1 cellular context compared by ENCODE assay signal in the genomic region with DNA sequence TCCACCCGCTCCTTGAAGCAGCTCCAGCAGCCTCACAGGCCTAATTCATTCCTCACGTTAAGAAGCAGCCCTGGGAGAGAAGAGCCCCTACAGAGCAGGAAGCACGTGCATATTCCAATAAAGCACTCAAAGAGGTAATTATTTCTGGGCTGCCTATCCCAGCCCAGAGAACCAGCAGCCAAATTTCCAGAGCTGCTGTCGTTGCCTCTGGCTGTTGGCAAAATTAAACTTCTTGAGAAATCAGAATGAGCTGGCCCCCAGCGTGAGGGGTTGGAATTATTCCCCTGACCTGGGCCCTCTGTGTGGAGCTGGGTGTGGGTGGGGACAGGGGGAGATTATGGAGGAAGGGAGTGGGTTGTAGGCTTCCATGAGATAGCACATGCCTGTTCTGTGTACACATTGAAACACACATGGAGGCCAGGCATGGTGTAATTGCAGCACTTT.
TF ChIP-seq lines count a peak whose summit lies in the region.

No MANE protein-coding gene starts in this region.

TF ChIP-seq in GM23338, 12 proteins besides CTCF, POLR2A, EP300 and RAD21 (continued from another document):
- TF ChIP-seq REST (IDR thresholded peaks at IDR 0.05; ENCODE audit: unreplicated experiment) (no peak), CREB1 (CRISPR knock-in tag; IDR thresholded peaks at IDR 0.05; ENCODE audit: low read depth) (no peak), STAT1 (IDR thresholded peaks at IDR 0.05; ENCODE audit: unreplicated experiment) (no peak), EZH2 (IDR thresholded peaks at IDR 0.05; ENCODE audit: low read depth, unreplicated experiment) (no peak), NANOG (IDR thresholded peaks at IDR 0.05; ENCODE audit: borderline replicate concordance) (no peak), ZNF114 (CRISPR knock-in tag; IDR thresholded peaks at IDR 0.05) (no peak), ZNF331 (CRISPR knock-in tag; IDR thresholded peaks at IDR 0.05; ENCODE audit: low read depth) (no peak), POLR2AphosphoS5 (IDR thresholded peaks at IDR 0.05; ENCODE audit: low read depth) (no peak), JUNB (IDR thresholded peaks at IDR 0.05; ENCODE audit: unreplicated experiment) (no peak)
- TF ChIP-seq, protein P1, sequence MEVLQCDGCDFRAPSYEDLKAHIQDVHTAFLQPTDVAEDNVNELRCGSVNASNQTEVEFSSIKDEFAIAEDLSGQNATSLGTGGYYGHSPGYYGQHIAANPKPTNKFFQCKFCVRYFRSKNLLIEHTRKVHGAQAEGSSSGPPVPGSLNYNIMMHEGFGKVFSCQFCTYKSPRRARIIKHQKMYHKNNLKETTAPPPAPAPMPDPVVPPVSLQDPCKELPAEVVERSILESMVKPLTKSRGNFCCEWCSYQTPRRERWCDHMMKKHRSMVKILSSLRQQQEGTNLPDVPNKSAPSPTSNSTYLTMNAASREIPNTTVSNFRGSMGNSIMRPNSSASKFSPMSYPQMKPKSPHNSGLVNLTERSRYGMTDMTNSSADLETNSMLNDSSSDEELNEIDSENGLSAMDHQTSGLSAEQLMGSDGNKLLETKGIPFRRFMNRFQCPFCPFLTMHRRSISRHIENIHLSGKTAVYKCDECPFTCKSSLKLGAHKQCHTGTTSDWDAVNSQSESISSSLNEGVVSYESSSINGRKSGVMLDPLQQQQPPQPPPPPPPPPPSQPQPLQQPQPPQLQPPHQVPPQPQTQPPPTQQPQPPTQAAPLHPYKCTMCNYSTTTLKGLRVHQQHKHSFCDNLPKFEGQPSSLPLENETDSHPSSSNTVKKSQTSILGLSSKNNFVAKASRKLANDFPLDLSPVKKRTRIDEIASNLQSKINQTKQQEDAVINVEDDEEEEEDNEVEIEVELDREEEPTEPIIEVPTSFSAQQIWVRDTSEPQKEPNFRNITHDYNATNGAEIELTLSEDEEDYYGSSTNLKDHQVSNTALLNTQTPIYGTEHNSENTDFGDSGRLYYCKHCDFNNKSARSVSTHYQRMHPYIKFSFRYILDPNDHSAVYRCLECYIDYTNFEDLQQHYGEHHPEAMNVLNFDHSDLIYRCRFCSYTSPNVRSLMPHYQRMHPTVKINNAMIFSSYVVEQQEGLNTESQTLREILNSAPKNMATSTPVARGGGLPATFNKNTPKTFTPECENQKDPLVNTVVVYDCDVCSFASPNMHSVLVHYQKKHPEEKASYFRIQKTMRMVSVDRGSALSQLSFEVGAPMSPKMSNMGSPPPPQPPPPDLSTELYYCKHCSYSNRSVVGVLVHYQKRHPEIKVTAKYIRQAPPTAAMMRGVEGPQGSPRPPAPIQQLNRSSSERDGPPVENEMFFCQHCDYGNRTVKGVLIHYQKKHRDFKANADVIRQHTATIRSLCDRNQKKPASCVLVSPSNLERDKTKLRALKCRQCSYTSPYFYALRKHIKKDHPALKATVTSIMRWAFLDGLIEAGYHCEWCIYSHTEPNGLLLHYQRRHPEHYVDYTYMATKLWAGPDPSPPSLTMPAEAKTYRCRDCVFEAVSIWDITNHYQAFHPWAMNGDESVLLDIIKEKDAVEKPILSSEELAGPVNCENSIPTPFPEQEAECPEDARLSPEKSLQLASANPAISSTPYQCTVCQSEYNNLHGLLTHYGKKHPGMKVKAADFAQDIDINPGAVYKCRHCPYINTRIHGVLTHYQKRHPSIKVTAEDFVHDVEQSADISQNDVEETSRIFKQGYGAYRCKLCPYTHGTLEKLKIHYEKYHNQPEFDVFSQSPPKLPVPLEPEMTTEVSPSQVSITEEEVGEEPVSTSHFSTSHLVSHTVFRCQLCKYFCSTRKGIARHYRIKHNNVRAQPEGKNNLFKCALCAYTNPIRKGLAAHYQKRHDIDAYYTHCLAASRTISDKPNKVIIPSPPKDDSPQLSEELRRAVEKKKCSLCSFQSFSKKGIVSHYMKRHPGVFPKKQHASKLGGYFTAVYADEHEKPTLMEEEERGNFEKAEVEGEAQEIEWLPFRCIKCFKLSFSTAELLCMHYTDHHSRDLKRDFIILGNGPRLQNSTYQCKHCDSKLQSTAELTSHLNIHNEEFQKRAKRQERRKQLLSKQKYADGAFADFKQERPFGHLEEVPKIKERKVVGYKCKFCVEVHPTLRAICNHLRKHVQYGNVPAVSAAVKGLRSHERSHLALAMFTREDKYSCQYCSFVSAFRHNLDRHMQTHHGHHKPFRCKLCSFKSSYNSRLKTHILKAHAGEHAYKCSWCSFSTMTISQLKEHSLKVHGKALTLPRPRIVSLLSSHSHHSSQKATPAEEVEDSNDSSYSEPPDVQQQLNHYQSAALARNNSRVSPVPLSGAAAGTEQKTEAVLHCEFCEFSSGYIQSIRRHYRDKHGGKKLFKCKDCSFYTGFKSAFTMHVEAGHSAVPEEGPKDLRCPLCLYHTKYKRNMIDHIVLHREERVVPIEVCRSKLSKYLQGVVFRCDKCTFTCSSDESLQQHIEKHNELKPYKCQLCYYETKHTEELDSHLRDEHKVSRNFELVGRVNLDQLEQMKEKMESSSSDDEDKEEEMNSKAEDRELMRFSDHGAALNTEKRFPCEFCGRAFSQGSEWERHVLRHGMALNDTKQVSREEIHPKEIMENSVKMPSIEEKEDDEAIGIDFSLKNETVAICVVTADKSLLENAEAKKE (CRISPR knock-in tag; IDR thresholded peaks at IDR 0.05) = no peak
